In genomic region chr1:183915634-183916510, GRCh38 we compare ENCODE assay signal across 8 cellular contexts.
DNase-seq lines count a peak whose midpoint lies in the region; ATAC-seq and TF ChIP-seq lines count a peak whose summit lies in the region.

No MANE protein-coding gene starts in this region.

- H3K36me3 ChIP-seq in MM.1S (replicated peaks; ENCODE audit: insufficient read depth, low read length) (no peaks in the 10 kb centered on the region), stomach smooth muscle (ENCODE audit: control insufficient read depth in 2 of 2, insufficient read depth in 2 of 2, low read length in 2 of 2) (peaks cover 35 to 36% of the 10 kb centered on the region in 2 donors)

- ATAC-seq in GM21619 (IDR thresholded peaks at IDR 0.05; ENCODE audit: unreplicated experiment) = peak; percentile 41

- peak overlapping the region; percentile 60 for H3K4me2 ChIP-seq in MM.1S (ENCODE audit: low read depth, low read length)

- H2AFZ ChIP-seq in MM.1S (ENCODE audit: low read length) = peak overlapping the region; percentile 32

- peak; percentile 97 for TF ChIP-seq CTCF in MM.1S (IDR thresholded peaks at IDR 0.05; ENCODE audit: low read length)

- H4K20me1 ChIP-seq in MM.1S (ENCODE audit: insufficient read depth, low read length) = no peaks in the 10 kb centered on the region

- no peaks in the 10 kb centered on the region for H3K27me3 ChIP-seq in MM.1S (replicated peaks; ENCODE audit: insufficient read depth, low read length)
- no peaks in the 10 kb centered on the region for H3K27me3 ChIP-seq in stomach smooth muscle (ENCODE audit: control insufficient read depth in 1 of 2, insufficient read depth in 2 of 2, low read length in 2 of 2)

- peak overlapping the region; percentile 18; the same call in 1 of the 2 replicates for H3K9ac ChIP-seq in MM.1S (ENCODE audit: low read length)
- H3K9ac ChIP-seq in stomach smooth muscle (ENCODE audit: low read length in 2 of 2) = peak overlapping the region in 1 of 2 donors; percentile 29

- no peaks in the 10 kb centered on the region for H3K79me2 ChIP-seq in MM.1S (ENCODE audit: low read length)

- DNase-seq in COR-L47 (lab: John Stamatoyannopoulos, UW) (peak; percentile 76), MM.1S (peak; percentile 95), SHP77 treated with DMSO at 0.1 percent for 48 hours (lab: John Stamatoyannopoulos, UW) (peak; percentile 62), fibroblast of the conjunctiva (ENCODE audit: low read depth) (peak; percentile 96), non-pigmented ciliary epithelial cell (ENCODE audit: low read depth) (peak; percentile 95)
- peak; percentile 42 for DNase-seq in activated T-helper 9 cell treated with anti-CD3 and anti-CD28 coated beads, Interleukin-2, amount 50 U/mL, for 16 hours (ENCODE audit: low read depth)

- H3K9me3 ChIP-seq in MM.1S (replicated peaks; ENCODE audit: insufficient read depth, low read length) = no peaks in the 10 kb centered on the region
- H3K9me3 ChIP-seq in stomach smooth muscle (ENCODE audit: control insufficient read depth in 2 of 2, low read length in 2 of 2) = no peaks in the 10 kb centered on the region

- peaks cover 45% of the 10 kb centered on the region for H3K4me1 ChIP-seq in MM.1S (ENCODE audit: low read length)
- peaks cover 9% of the 10 kb centered on the region for H3K4me1 ChIP-seq in stomach smooth muscle (ENCODE audit: control insufficient read depth, insufficient read depth, low read length)

- H3K27ac ChIP-seq in MM.1S (ENCODE audit: low read length) (peak overlapping the region; percentile 3; the same call in 1 of the 2 replicates), stomach smooth muscle (ENCODE audit: low read length) (peak overlapping the region; percentile 26)

- H3K4me3 ChIP-seq in MM.1S (ENCODE audit: low read length) (no peak overlapping the region; the same call in 1 of the 2 replicates), stomach smooth muscle (ENCODE audit: low read length in 2 of 2) (no peak overlapping the region)

- H3F3A ChIP-seq in MM.1S (ENCODE audit: insufficient read depth, low read length) = peaks cover 22% of the 10 kb centered on the region

- no peaks in the 10 kb centered on the region for H3K9me2 ChIP-seq in MM.1S (replicated peaks; ENCODE audit: insufficient read depth, low read length)

Comparison
In these comparisons a context has a peak if more than half of its experiments do, and no peak if none do; other contexts are left out.
1. DNase-seq: peak in every context shown above with its lines; median percentile 96 in fibroblast of the conjunctiva; 95 in MM.1S; 95 in non-pigmented ciliary epithelial cell; 76 in COR-L47; 62 in SHP77 treated with DMSO at 0.1 percent for 48 hours; 42 in activated T-helper 9 cell treated with anti-CD3 and anti-CD28 coated beads, Interleukin-2, amount 50 U/mL, for 16 hours.